ENCODE assay signal across 1 cellular context in genomic region chr19:18225355-18225701, GRCh38.
TF ChIP-seq lines count a peak whose summit lies in the region.

No MANE protein-coding gene starts in this region.

TF ChIP-seq in H1, 55 proteins besides CTCF, POLR2A, EP300 and RAD21:
- TF ChIP-seq RNF2 (IDR thresholded peaks at IDR 0.05; ENCODE audit: borderline replicate concordance, low read depth, low read length, missing control alignments, poor library complexity, severe bottlenecking) (peak; percentile 13), EZH2 (IDR thresholded peaks at IDR 0.05; ENCODE audit: low read depth, low read length, severe bottlenecking) (peak; percentile 72), SUZ12 (IDR thresholded peaks at IDR 0.05; ENCODE audit: low read length) (peak; percentile 73), BACH1 (IDR thresholded peaks at IDR 0.05; ENCODE audit: low read length) (no peak), CTBP2 (IDR thresholded peaks at IDR 0.05; ENCODE audit: borderline replicate concordance, insufficient read depth, insufficient read length, low read length) (no peak), SIN3A (conservative IDR thresholded peaks at IDR 0.05 in 1 of 2, IDR thresholded peaks at IDR 0.05 in 1 of 2; ENCODE audit: low read depth in 1 of 2, low read length in 2 of 2) (no peak)
TF ChIP-seq in H1: peak in this region for 3.
